ENCODE assay signal across 9 cellular contexts in the genomic region with DNA sequence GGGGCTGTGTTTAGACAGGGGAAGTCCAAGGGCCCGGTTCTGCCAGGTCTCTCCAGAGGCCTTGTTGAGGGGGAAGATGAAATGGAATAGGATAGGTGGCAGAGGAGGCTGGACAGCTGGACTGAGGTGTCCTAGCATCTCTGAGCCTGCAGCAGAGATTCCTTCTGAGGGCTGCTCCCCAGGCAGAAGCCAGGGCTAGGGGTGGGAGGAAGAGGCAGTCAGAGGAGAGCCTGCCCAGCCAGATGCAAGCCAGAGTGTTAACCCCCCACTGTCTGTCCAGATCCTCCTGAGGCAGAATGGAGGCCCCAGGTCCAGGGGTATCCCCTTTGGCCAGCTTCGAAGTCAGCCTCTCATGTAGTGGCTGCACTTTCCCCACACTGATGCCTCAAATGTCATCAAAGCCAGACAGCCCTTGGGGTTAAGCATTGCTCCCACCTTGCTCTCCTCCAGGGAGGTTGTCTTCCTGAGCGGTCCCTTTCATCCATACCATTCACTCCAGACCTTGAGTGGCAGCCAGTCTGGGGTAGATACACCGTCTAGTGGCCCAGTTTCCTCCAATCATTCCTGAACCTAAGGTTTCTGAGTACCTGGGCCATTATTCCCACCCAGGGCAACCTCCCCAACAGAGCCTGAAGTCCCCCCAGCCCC. TPM values are rescaled to one million over a fixed set of nuclear protein-coding genes. Genes with fewer than 3 reads are reported as not detected.
DNase-seq lines count a peak whose midpoint lies in the region; ATAC-seq and TF ChIP-seq lines count a peak whose summit lies in the region.
"Had no signal": no experiment of that assay in that cellular context is flagged by ENCODE, and none has a peak within 500 bp of the region (broad histone marks: within the 10 kb centered on the region; RNA-seq: fewer than 3 reads in every experiment).

No MANE protein-coding gene starts in this region.

- no peak for DNase-seq in AG04449 (ENCODE audit: low read depth, low spot score)
- no peak for DNase-seq in natural killer cell treated with Interleukin-12 subunit alpha and Interleukin-12 subunit beta and Interleukin-15 and Interleukin-18, amount 100 ng/mL, for 72 hours (ENCODE audit: low spot score)
- DNase-seq in germinal center (ENCODE audit: low spot score), result no peak
- no peak for DNase-seq in SJCRH30
- DNase-seq in A673 (ENCODE audit: low spot score), result no peak
- DNase-seq in pons (ENCODE audit: low spot score), result no peak
- DNase-seq: GDM1 had no signal

- H3K27ac ChIP-seq in HUES64 (ENCODE audit: low read depth, low read length) (no peak overlapping the region), duodenal mucosa (ENCODE audit: low read depth, low read length) (peak overlapping the region; percentile 24), SJCRH30 (no peak overlapping the region), A673 (ENCODE audit: low read depth, low read length, poor library complexity, severe bottlenecking) (no peak overlapping the region)

- peaks cover 22 to 37% of the 10 kb centered on the region in 2 donors for H3K4me1 Mint-ChIP-seq in natural killer cell treated with Interleukin-12 subunit alpha and Interleukin-12 subunit beta and Interleukin-15 and Interleukin-18, amount 100 ng/mL, for 72 hours (ENCODE audit: low read depth in 2 of 2)

- peaks cover 36 to 48% of the 10 kb centered on the region in 2 donors for H3K27me3 Mint-ChIP-seq in natural killer cell treated with Interleukin-12 subunit alpha and Interleukin-12 subunit beta and Interleukin-15 and Interleukin-18, amount 100 ng/mL, for 72 hours

- H3K9me3 ChIP-seq in HUES64 (ENCODE audit: insufficient read depth, low read depth, low read length) (no peaks in the 10 kb centered on the region), duodenal mucosa (ENCODE audit: control insufficient read depth in 1 of 2, low read length in 2 of 2) (no peaks in the 10 kb centered on the region), SJCRH30 (replicated peaks) (no peaks in the 10 kb centered on the region), A673 (ENCODE audit: low read depth, low read length, poor library complexity, severe bottlenecking) (no peaks in the 10 kb centered on the region)

- H3K4me3 ChIP-seq in AG04449 (ENCODE audit: low read depth, low read length) (peak overlapping the region; percentile 97), HUES64 (ENCODE audit: low read length) (peak overlapping the region; percentile 72; the same call in 1 of the 2 replicates), duodenal mucosa (ENCODE audit: low read depth in 1 of 2, low read length in 2 of 2) (peak overlapping the region; percentile 75 to 90), SJCRH30 (no peak overlapping the region), A673 (ENCODE audit: low read depth, low read length, poor library complexity, severe bottlenecking) (no peak overlapping the region)

- H3K4me3 Mint-ChIP-seq in natural killer cell treated with Interleukin-12 subunit alpha and Interleukin-12 subunit beta and Interleukin-15 and Interleukin-18, amount 100 ng/mL, for 72 hours, result peak overlapping the region; percentile 87

- H3K27ac Mint-ChIP-seq in natural killer cell treated with Interleukin-12 subunit alpha and Interleukin-12 subunit beta and Interleukin-15 and Interleukin-18, amount 100 ng/mL, for 72 hours, result peak overlapping the region; percentile 10 to 17

- intact Hi-C loops in A673 (cut with micrococcal nuclease; ENCODE audit: unreplicated experiment), result no loop called here

- H3K36me3 Mint-ChIP-seq in natural killer cell treated with Interleukin-12 subunit alpha and Interleukin-12 subunit beta and Interleukin-15 and Interleukin-18, amount 100 ng/mL, for 72 hours, result no peaks in the 10 kb centered on the region

- no peak for ATAC-seq in natural killer cell treated with Interleukin-12 subunit alpha and Interleukin-12 subunit beta and Interleukin-15 and Interleukin-18, amount 100 ng/mL, for 72 hours

- CTCF ChIA-PET in AG04449 (lab: Yijun Ruan, JAX) (interaction anchor here (0.6 to 5.2 kb wide), 6 partner anchors 8 to 130 kb away, joined by 3 to 38 read pairs (median 4); partner anchors contain the start of gene AHCYL1), A673 (lab: Charles Lee) (no interaction called here)

- TF ChIP-seq CTCF in AG04449 (IDR thresholded peaks at IDR 0.05; ENCODE audit: insufficient read depth, low read length, missing control alignments), result no peak
- no peak for TF ChIP-seq CTCF in A673 (conservative IDR thresholded peaks at IDR 0.05; ENCODE audit: low read depth, low read length)

- no TSS peak for BruUV-seq in A673 (replicated peaks; lab: Mats Ljungman, UMichigan)

- no peaks in the 10 kb centered on the region for H3K9me3 Mint-ChIP-seq in natural killer cell treated with Interleukin-12 subunit alpha and Interleukin-12 subunit beta and Interleukin-15 and Interleukin-18, amount 100 ng/mL, for 72 hours

- 74% methylated on average over 4 of the region's 4 CpGs for WGBS in HUES64

- H3K36me3 ChIP-seq in HUES64 (ENCODE audit: insufficient read depth, low read length) (no peaks in the 10 kb centered on the region), duodenal mucosa (ENCODE audit: control insufficient read depth in 1 of 2, insufficient read depth in 2 of 2, low read length in 2 of 2) (peaks cover 19 to 24% of the 10 kb centered on the region in 2 donors), SJCRH30 (no peaks in the 10 kb centered on the region), A673 (ENCODE audit: insufficient read depth, low read length, poor library complexity, severe bottlenecking) (no peaks in the 10 kb centered on the region)

- H3K9ac ChIP-seq in HUES64 (ENCODE audit: low read depth, low read length) (no peak overlapping the region), duodenal mucosa (ENCODE audit: low read depth in 1 of 2, low read length in 2 of 2) (peak overlapping the region; percentile 69 to 92)

- H3K27me3 ChIP-seq in HUES64 (ENCODE audit: insufficient read depth, low read length), result peaks cover 57% of the 10 kb centered on the region
- H3K27me3 ChIP-seq in duodenal mucosa (ENCODE audit: control insufficient read depth in 1 of 2, insufficient read depth in 2 of 2, low read length in 2 of 2), result no peaks in the 10 kb centered on the region
- peaks cover 24% of the 10 kb centered on the region for H3K27me3 ChIP-seq in SJCRH30
- H3K27me3 ChIP-seq in A673 (replicated peaks; ENCODE audit: insufficient read depth, low read depth, low read length, poor library complexity), result no peaks in the 10 kb centered on the region

- POLR2A ChIA-PET in AG04449 (lab: Yijun Ruan, JAX), result no interaction called here
- POLR2A ChIA-PET in A673 (lab: Charles Lee; ENCODE audit: low non-redundant PET), result no interaction called here

- peaks cover 17% of the 10 kb centered on the region for H3K4me1 ChIP-seq in HUES64 (ENCODE audit: insufficient read depth, low read length)
- H3K4me1 ChIP-seq in duodenal mucosa (ENCODE audit: control insufficient read depth in 1 of 2, insufficient read depth in 2 of 2, low read length in 2 of 2), result peaks cover 17 to 58% of the 10 kb centered on the region in 2 donors
- H3K4me1 ChIP-seq in SJCRH30, result peaks cover 7% of the 10 kb centered on the region; the same call in 1 of the 2 replicates
- H3K4me1 ChIP-seq in A673 (ENCODE audit: insufficient read depth, low read length, poor library complexity, severe bottlenecking), result peaks cover 11% of the 10 kb centered on the region

RNA-seq across cellular contexts. Expression of gene CSF1, which starts 1.7 kb away (rescaled TPM):
- 3.6 TPM for polyA plus RNA-seq in HUES64 (2013, experiment 1 of 2)
- polyA plus RNA-seq in HUES64 (2013, experiment 2 of 2), result 4.4 TPM
- total RNA-seq in natural killer cell treated with Interleukin-12 subunit alpha and Interleukin-12 subunit beta and Interleukin-15 and Interleukin-18, amount 100 ng/mL, for 72 hours, result 10 to 100 TPM in 1 of 2 donors, 1 to 10 TPM in 1; 5.6 to 24.1 TPM
- 0.58 and 0.77 TPM in 2 replicates for total RNA-seq in SJCRH30 (2014; rRNA removed; shearing (Covaris generic))
- total RNA-seq in A673 (2021), result 4.9 and 7.2 TPM in 2 replicates

Comparison
In these comparisons a context has a peak if more than half of its experiments do, and no peak if none do; other contexts are left out.
1. H3K4me3 ChIP-seq: peak in AG04449 (single experiment), HUES64 (single experiment) and duodenal mucosa (2 of 2); none in SJCRH30 (single experiment) and A673 (single experiment).